20 cellular contexts compared by ENCODE assay signal in the genomic region with DNA sequence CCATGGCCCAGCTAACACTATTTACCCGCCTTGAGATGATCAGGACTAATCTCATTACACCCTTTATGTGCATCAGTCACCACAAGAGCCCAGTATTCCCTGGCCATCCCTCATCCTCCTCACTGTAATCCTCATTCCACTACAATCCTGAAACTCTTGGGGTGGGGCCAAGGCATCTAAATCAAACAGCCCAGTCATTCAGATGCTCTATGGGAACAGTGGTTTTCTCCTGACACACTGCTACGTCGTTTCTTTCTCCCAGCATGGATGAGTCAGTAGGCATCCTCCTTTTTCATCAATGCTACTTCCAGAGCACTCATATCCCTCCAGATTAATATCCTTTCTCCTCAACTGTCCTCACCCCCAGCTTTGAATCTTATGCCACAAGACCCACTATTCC. TPM values are rescaled to one million over a fixed set of nuclear protein-coding genes. Genes with fewer than 3 reads are reported as not detected.
DNase-seq lines count a peak whose midpoint lies in the region; ATAC-seq and TF ChIP-seq lines count a peak whose summit lies in the region.
"Had no signal": no experiment of that assay in that cellular context is flagged by ENCODE, and none has a peak within 500 bp of the region (broad histone marks: within the 10 kb centered on the region; RNA-seq: fewer than 3 reads in every experiment).

No MANE protein-coding gene starts in this region.

- no peak overlapping the region for H3K4me3 ChIP-seq in AG10803 (ENCODE audit: low read length)
- H3K4me3 ChIP-seq in brain microvascular endothelial cell (ENCODE audit: low read depth, low read length), result no peak overlapping the region
- H3K4me3 ChIP-seq in kidney epithelial cell (ENCODE audit: low read depth, low read length), result no peak overlapping the region

- H3K4me1 Mint-ChIP-seq in activated CD8-positive, alpha-beta T cell treated with anti-CD3 and anti-CD28 coated beads for 36 hours (ENCODE audit: low read depth), result peaks cover 26% of the 10 kb centered on the region
- peaks cover 22% of the 10 kb centered on the region for H3K4me1 Mint-ChIP-seq in activated CD4-positive, alpha-beta T cell treated with anti-CD3 and anti-CD28 coated beads for 36 hours

- peaks cover 12% of the 10 kb centered on the region for H3K36me3 ChIP-seq in brain microvascular endothelial cell (replicated peaks)
- no peaks in the 10 kb centered on the region for H3K36me3 ChIP-seq in kidney epithelial cell (ENCODE audit: control insufficient read depth, insufficient read depth, low read length)

- H3K9me3 Mint-ChIP-seq in activated CD8-positive, alpha-beta T cell treated with anti-CD3 and anti-CD28 coated beads for 36 hours, result no peaks in the 10 kb centered on the region
- H3K9me3 Mint-ChIP-seq in activated CD4-positive, alpha-beta T cell treated with anti-CD3 and anti-CD28 coated beads for 36 hours (ENCODE audit: low read depth), result no peaks in the 10 kb centered on the region
- H3K9me3 Mint-ChIP-seq: central memory CD8-positive, alpha-beta T cell had no signal

- POLR2A ChIA-PET in activated CD8-positive, alpha-beta T cell treated with anti-CD3 and anti-CD28 coated beads for 36 hours (lab: Charles Lee), result no interaction called here
- POLR2A ChIA-PET in activated CD4-positive, alpha-beta T cell treated with anti-CD3 and anti-CD28 coated beads for 36 hours (lab: Charles Lee), result no interaction called here

- H3K27me3 ChIP-seq in brain microvascular endothelial cell (replicated peaks) (no peaks in the 10 kb centered on the region), kidney epithelial cell (ENCODE audit: control insufficient read depth, insufficient read depth, low read length) (no peaks in the 10 kb centered on the region)

- no peaks in the 10 kb centered on the region for H3K27me3 Mint-ChIP-seq in activated CD8-positive, alpha-beta T cell treated with anti-CD3 and anti-CD28 coated beads for 36 hours
- H3K27me3 Mint-ChIP-seq in activated CD4-positive, alpha-beta T cell treated with anti-CD3 and anti-CD28 coated beads for 36 hours, result no peaks in the 10 kb centered on the region
- H3K27me3 Mint-ChIP-seq: central memory CD8-positive, alpha-beta T cell had no signal

- DNase-seq in AG10803 (ENCODE audit: low read depth) (peak; percentile 88), LHCN-M2 (ENCODE audit: low read depth) (peak; percentile 81), brain microvascular endothelial cell (peak; percentile 91), kidney epithelial cell (ENCODE audit: low read depth) (peak; percentile 9), medulla oblongata (ENCODE audit: extremely low spot score) (no peak)
- no peak for DNase-seq in activated CD8-positive, alpha-beta T cell treated with anti-CD3 and anti-CD28 coated beads for 36 hours
- DNase-seq in activated CD4-positive, alpha-beta T cell treated with anti-CD3 and anti-CD28 coated beads for 36 hours, result no peak
- DNase-seq: activated CD8-positive, alpha-beta T cell treated with anti-CD3 and anti-CD28 coated beads, Interleukin-2, amount 10 ng/mL, durations not matched to agents 7 days and 5 days; activated gamma-delta T cell treated with Interleukin-2 at 50 U/mL for 16 hours; kidney; NCI-H1048; retina; RPMI8226; stimulated activated CD4-positive, alpha-beta T cell treated with anti-CD3 and anti-CD28 coated beads, Interleukin-2, amount 100 ng/mL, for 48 hours; T1000 had no signal

- peaks cover 34% of the 10 kb centered on the region for H3K36me3 Mint-ChIP-seq in activated CD8-positive, alpha-beta T cell treated with anti-CD3 and anti-CD28 coated beads for 36 hours (ENCODE audit: low read depth)
- peaks cover 49% of the 10 kb centered on the region for H3K36me3 Mint-ChIP-seq in activated CD4-positive, alpha-beta T cell treated with anti-CD3 and anti-CD28 coated beads for 36 hours (ENCODE audit: low read depth)

- no peak overlapping the region for H3K4me3 Mint-ChIP-seq in activated CD8-positive, alpha-beta T cell treated with anti-CD3 and anti-CD28 coated beads for 36 hours
- H3K4me3 Mint-ChIP-seq in activated CD4-positive, alpha-beta T cell treated with anti-CD3 and anti-CD28 coated beads for 36 hours, result no peak overlapping the region
- H3K4me3 Mint-ChIP-seq: activated CD8-positive, alpha-beta T cell treated with anti-CD3 and anti-CD28 coated beads, Interleukin-2, amount 10 ng/mL, durations not matched to agents 7 days and 5 days; central memory CD8-positive, alpha-beta T cell had no signal

- H3K27ac ChIP-seq in brain microvascular endothelial cell, result peak overlapping the region; percentile 46
- H3K27ac ChIP-seq: C4-2B had no signal

- CTCF ChIA-PET in activated CD8-positive, alpha-beta T cell treated with anti-CD3 and anti-CD28 coated beads for 36 hours (lab: Charles Lee), result interaction anchor here (5.1 kb wide), 1 partner anchor 11 kb away, joined by 21 read pairs; no protein-coding TSS in a partner anchor
- CTCF ChIA-PET in activated CD4-positive, alpha-beta T cell treated with anti-CD3 and anti-CD28 coated beads for 36 hours (lab: Charles Lee), result interaction anchor here (1.0 to 1.2 kb wide), 2 partner anchors 10 to 85 kb away, joined by 3 to 8 read pairs; no protein-coding TSS in a partner anchor

- intact Hi-C loops in activated CD8-positive, alpha-beta T cell treated with anti-CD3 and anti-CD28 coated beads for 36 hours (cut with micrococcal nuclease), result no loop called here
- intact Hi-C loops in activated CD4-positive, alpha-beta T cell treated with anti-CD3 and anti-CD28 coated beads for 36 hours (cut with DNase I, micrococcal nuclease), result no loop called here

- ATAC-seq in activated CD4-positive, CD25-positive, alpha-beta regulatory T cell treated with anti-CD3 and anti-CD28 coated beads, Interleukin-2, amount 50 U/mL, for 24 hours, result no peak
- ATAC-seq in activated CD8-positive, alpha-beta T cell treated with anti-CD3 and anti-CD28 coated beads for 36 hours, result no peak
- ATAC-seq in activated CD4-positive, alpha-beta T cell treated with anti-CD3 and anti-CD28 coated beads for 36 hours, result no peak
- ATAC-seq: activated CD8-positive, alpha-beta T cell treated with anti-CD3 and anti-CD28 coated beads, Interleukin-2, amount 10 ng/mL, durations not matched to agents 7 days and 5 days; HCT116 had no signal

- H3K27ac Mint-ChIP-seq in activated CD8-positive, alpha-beta T cell treated with anti-CD3 and anti-CD28 coated beads for 36 hours, result no peak overlapping the region
- no peak overlapping the region for H3K27ac Mint-ChIP-seq in activated CD4-positive, alpha-beta T cell treated with anti-CD3 and anti-CD28 coated beads for 36 hours
- H3K27ac Mint-ChIP-seq: activated CD8-positive, alpha-beta T cell treated with anti-CD3 and anti-CD28 coated beads, Interleukin-2, amount 10 ng/mL, durations not matched to agents 7 days and 5 days had no signal

- TF ChIP-seq CTCF in AG10803 (conservative IDR thresholded peaks at IDR 0.05; ENCODE audit: low read length), result no peak
- TF ChIP-seq CTCF in brain microvascular endothelial cell (IDR thresholded peaks at IDR 0.05; ENCODE audit: low read depth, low read length, missing control alignments), result no peak
- no peak for TF ChIP-seq CTCF in kidney epithelial cell (IDR thresholded peaks at IDR 0.05; ENCODE audit: insufficient read depth, low read length, poor library complexity, severe bottlenecking)
- no peak for TF ChIP-seq CTCF in activated CD8-positive, alpha-beta T cell treated with anti-CD3 and anti-CD28 coated beads for 36 hours (IDR thresholded peaks at IDR 0.05)

- in situ Hi-C loops in brain microvascular endothelial cell (cut with HindIII; ENCODE audit: low pct_ligation_motif_present, low sequenced_read_pairs), result no loop called here

RNA-seq across cellular contexts. Expression of a gene that starts 5.6 kb away (rescaled TPM):
- total RNA-seq in LHCN-M2 (2014; rRNA removed), result 36.9 and 39.7 TPM in 2 replicates
- polyA plus RNA-seq in LHCN-M2 (2012), result 12.5 TPM
- total RNA-seq in kidney epithelial cell, result 63.3 and 70.1 TPM in 2 replicates
- 10 to 100 TPM; 45.0 to 47.5 TPM for total RNA-seq in activated CD8-positive, alpha-beta T cell treated with anti-CD3 and anti-CD28 coated beads for 36 hours
- 10 to 100 TPM; 49.1 to 56.6 TPM for total RNA-seq in activated CD4-positive, alpha-beta T cell treated with anti-CD3 and anti-CD28 coated beads for 36 hours

RNA-seq across cellular contexts. Expression of a gene that starts 22.2 kb away (rescaled TPM):
- total RNA-seq in LHCN-M2 (2014; rRNA removed), result not detected in 2 replicates
- polyA plus RNA-seq in LHCN-M2 (2012), result not detected
- total RNA-seq in kidney epithelial cell, result not detected in 2 replicates
- total RNA-seq in activated CD8-positive, alpha-beta T cell treated with anti-CD3 and anti-CD28 coated beads for 36 hours, result 1 to 10 TPM; 1.3 to 1.5 TPM
- total RNA-seq in activated CD4-positive, alpha-beta T cell treated with anti-CD3 and anti-CD28 coated beads for 36 hours, result under 1 TPM; 0.23 to 0.33 TPM
- total RNA-seq: activated CD8-positive, alpha-beta T cell treated with anti-CD3 and anti-CD28 coated beads, Interleukin-2, amount 10 ng/mL, durations not matched to agents 7 days and 5 days; NCI-H460 had no signal

RNA-seq across cellular contexts. Expression of a gene that starts 38.2 kb away (rescaled TPM):
- total RNA-seq in LHCN-M2 (2014; rRNA removed) (not detected in 2 replicates), kidney epithelial cell (0.34 TPM in 1 of 2 replicates, not detected in the other)
- polyA plus RNA-seq in LHCN-M2 (2012), result not detected
- total RNA-seq in activated CD8-positive, alpha-beta T cell treated with anti-CD3 and anti-CD28 coated beads for 36 hours, result 1 to 10 TPM in 1 of 2 experiments, under 1 TPM in 1; 0.68 to 1.1 TPM
- 1 to 10 TPM; 1.0 to 1.1 TPM for total RNA-seq in activated CD4-positive, alpha-beta T cell treated with anti-CD3 and anti-CD28 coated beads for 36 hours
- total RNA-seq: activated CD8-positive, alpha-beta T cell treated with anti-CD3 and anti-CD28 coated beads, Interleukin-2, amount 10 ng/mL, durations not matched to agents 7 days and 5 days; NCI-H460 had no signal

RNA-seq across cellular contexts. Expression of a gene that starts 44.3 kb away (rescaled TPM):
- 21.3 and 24.4 TPM in 2 replicates for total RNA-seq in LHCN-M2 (2014; rRNA removed)
- 7.0 TPM for polyA plus RNA-seq in LHCN-M2 (2012)
- 13.2 and 16.8 TPM in 2 replicates for total RNA-seq in kidney epithelial cell
- 10 to 100 TPM; 18.7 to 22.2 TPM for total RNA-seq in activated CD8-positive, alpha-beta T cell treated with anti-CD3 and anti-CD28 coated beads for 36 hours
- 10 to 100 TPM; 21.2 to 26.8 TPM for total RNA-seq in activated CD4-positive, alpha-beta T cell treated with anti-CD3 and anti-CD28 coated beads for 36 hours

RNA-seq across cellular contexts. Expression of a gene that starts 50.8 kb away (rescaled TPM):
- 0.40 TPM in 1 of 2 replicates, not detected in the other for total RNA-seq in LHCN-M2 (2014; rRNA removed)
- not detected for polyA plus RNA-seq in LHCN-M2 (2012)
- total RNA-seq in kidney epithelial cell, result 0.07 TPM in 1 of 2 replicates, not detected in the other
- not detected for total RNA-seq in activated CD8-positive, alpha-beta T cell treated with anti-CD3 and anti-CD28 coated beads for 36 hours
- under 1 TPM in 1 of 2 experiments, not detected in 1; 0.14 TPM for total RNA-seq in activated CD4-positive, alpha-beta T cell treated with anti-CD3 and anti-CD28 coated beads for 36 hours
- total RNA-seq: activated CD8-positive, alpha-beta T cell treated with anti-CD3 and anti-CD28 coated beads, Interleukin-2, amount 10 ng/mL, durations not matched to agents 7 days and 5 days; kidney; NCI-H460 had no signal

Comparison
In these comparisons a context has a peak if more than half of its experiments do, and no peak if none do; other contexts are left out.
1. DNase-seq: peak in AG10803 (single experiment), LHCN-M2 (single experiment), brain microvascular endothelial cell (single experiment) and kidney epithelial cell (single experiment); none in medulla oblongata (single experiment), activated CD8-positive, alpha-beta T cell treated with anti-CD3 and anti-CD28 coated beads for 36 hours (single experiment) and activated CD4-positive, alpha-beta T cell treated with anti-CD3 and anti-CD28 coated beads for 36 hours (single experiment).